Comparison of ENCODE assay signal across 16 cellular contexts in genomic region chr20:41927655-41928054, GRCh38.
DNase-seq lines count a peak whose midpoint lies in the region; ATAC-seq, FAIRE-seq and TF ChIP-seq lines count a peak whose summit lies in the region.
"Had no signal": no experiment of that assay in that cellular context is flagged by ENCODE, and none has a peak within 500 bp of the region (broad histone marks: within the 10 kb centered on the region; RNA-seq: fewer than 3 reads in every experiment).

No MANE protein-coding gene starts in this region.

- FAIRE-seq in bronchial epithelial cell (lab: Jason Lieb, UNC) = no peak
- FAIRE-seq: H1, HTR-8/SVneo had no signal

- TF ChIP-seq CTCF in RWPE2 (IDR thresholded peaks at IDR 0.05; ENCODE audit: poor library complexity, severe bottlenecking) (no peak), bronchial epithelial cell (IDR thresholded peaks at IDR 0.05; ENCODE audit: insufficient read depth, low read length, severe bottlenecking) (no peak), foreskin keratinocyte (conservative IDR thresholded peaks at IDR 0.05) (no peak)

- H3K27me3 ChIP-seq in RWPE2 (ENCODE audit: insufficient read depth, poor library complexity, severe bottlenecking) = peaks cover 12% of the 10 kb centered on the region
- no peaks in the 10 kb centered on the region for H3K27me3 ChIP-seq in bronchial epithelial cell (ENCODE audit: control insufficient read depth, insufficient read depth, low read length)
- no peaks in the 10 kb centered on the region for H3K27me3 ChIP-seq in foreskin keratinocyte
- H3K27me3 ChIP-seq: BLaER1 had no signal

- DNase-seq in RWPE2 (ENCODE audit: low spot score) (no peak), bronchial epithelial cell (ENCODE audit: low read depth) (peak; percentile 23), foreskin keratinocyte (peak; percentile 1 to 7), GM19240 (ENCODE audit: insufficient read length, low spot score) (no peak), T-helper 1 cell (no peak)
- no peak for DNase-seq in activated CD8-positive, alpha-beta memory T cell treated with anti-CD3 and anti-CD28 coated beads, Interleukin-2, amount 50 U/mL, for 4 hours
- no peak for DNase-seq in activated CD4-positive, alpha-beta T cell treated with anti-CD3 and anti-CD28 coated beads, Interleukin-2, amount 50 U/mL, for 4 hours
- DNase-seq: 8988T; CD4-positive, alpha-beta memory T cell; DMS153; DMS79 treated with DMSO at 0.1 percent for 48 hours; GF-D8; H9 had no signal

- no peaks in the 10 kb centered on the region for H3K9me3 ChIP-seq in RWPE2 (ENCODE audit: severe bottlenecking)
- H3K9me3 ChIP-seq: BLaER1 had no signal

- no peak overlapping the region for H3K27ac ChIP-seq in RWPE2 (ENCODE audit: poor library complexity, severe bottlenecking)
- no peak overlapping the region for H3K27ac ChIP-seq in foreskin keratinocyte
- H3K27ac ChIP-seq: BLaER1 had no signal

- H3K4me3 ChIP-seq in RWPE2 (ENCODE audit: severe bottlenecking) (no peak overlapping the region), bronchial epithelial cell (ENCODE audit: low read depth, low read length) (no peak overlapping the region)
- H3K4me3 ChIP-seq: BLaER1 had no signal

- ATAC-seq in RWPE2 (ENCODE audit: low read depth) (peak; percentile 43; the same call in 1 of the 3 replicates), foreskin keratinocyte (no peak)

- no peaks in the 10 kb centered on the region for H3K36me3 ChIP-seq in RWPE2 (ENCODE audit: low read depth)
- H3K36me3 ChIP-seq in bronchial epithelial cell (ENCODE audit: control insufficient read depth, insufficient read depth, low read length) = no peaks in the 10 kb centered on the region
- H3K36me3 ChIP-seq: BLaER1 had no signal

- H3K4me1 ChIP-seq in RWPE2 (ENCODE audit: insufficient read depth, poor library complexity, severe bottlenecking) = no peaks in the 10 kb centered on the region
- no peaks in the 10 kb centered on the region for H3K4me1 ChIP-seq in foreskin keratinocyte
- H3K4me1 ChIP-seq: BLaER1 had no signal

Comparison
In these comparisons a context has a peak if more than half of its experiments do, and no peak if none do; other contexts are left out.
1. DNase-seq: peak in bronchial epithelial cell (single experiment) and foreskin keratinocyte (2 of 2); none in RWPE2 (single experiment), activated CD8-positive, alpha-beta memory T cell treated with anti-CD3 and anti-CD28 coated beads, Interleukin-2, amount 50 U/mL, for 4 hours (single experiment), GM19240 (single experiment), T-helper 1 cell (0 of 5) and activated CD4-positive, alpha-beta T cell treated with anti-CD3 and anti-CD28 coated beads, Interleukin-2, amount 50 U/mL, for 4 hours (0 of 2).